17 cellular contexts compared by ENCODE assay signal in the genomic region with DNA sequence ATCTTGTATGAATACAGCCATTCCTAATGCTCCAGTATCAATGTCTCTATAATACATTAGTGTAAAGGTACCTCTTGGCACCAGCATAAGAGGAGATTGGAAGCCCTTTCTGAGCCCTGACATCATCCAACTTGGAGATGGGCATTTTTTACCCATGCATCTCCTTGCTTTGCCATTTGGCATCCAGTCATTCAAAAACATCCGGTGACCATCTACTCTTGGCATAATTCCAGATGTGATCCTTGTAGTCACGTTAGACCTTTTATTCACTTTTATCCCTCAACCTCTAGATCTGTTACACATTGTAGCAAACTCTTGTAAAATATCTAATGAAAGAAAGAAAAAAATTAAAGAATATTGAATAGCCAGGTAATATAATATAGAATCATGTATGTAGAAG. TPM values are rescaled to one million over a fixed set of nuclear protein-coding genes. Genes with fewer than 3 reads are reported as not detected.
DNase-seq lines count a peak whose midpoint lies in the region; ATAC-seq and TF ChIP-seq lines count a peak whose summit lies in the region.
"Had no signal": no experiment of that assay in that cellular context is flagged by ENCODE, and none has a peak within 500 bp of the region (broad histone marks: within the 10 kb centered on the region; RNA-seq: fewer than 3 reads in every experiment).

No MANE protein-coding gene starts in this region.

- H3K9ac ChIP-seq in GM23248 = no peak overlapping the region

- no peaks in the 10 kb centered on the region for H3K9me3 ChIP-seq in GM23248 (ENCODE audit: low read depth)

- H3K4me1 ChIP-seq in GM23248 (ENCODE audit: insufficient read depth) = peaks cover 8% of the 10 kb centered on the region; the same call in 1 of the 2 replicates

- TF ChIP-seq CTCF in fibroblast of pulmonary artery (IDR thresholded peaks at IDR 0.05; ENCODE audit: low read length, missing control alignments) = no peak

- H4K20me1 ChIP-seq in GM23248 (ENCODE audit: insufficient read depth) = no peaks in the 10 kb centered on the region

- no peak overlapping the region for H3K4me2 ChIP-seq in GM23248 (ENCODE audit: unreplicated experiment)
- H3K4me2 ChIP-seq: PC-9 had no signal

- H3K36me3 ChIP-seq in GM23248 (ENCODE audit: low read depth) = no peaks in the 10 kb centered on the region

- H3K4me3 ChIP-seq in GM23248 (no peak overlapping the region), fibroblast of pulmonary artery (replicated peaks; ENCODE audit: low read depth, low read length) (no peak overlapping the region)
- H3K4me3 ChIP-seq: PC-9 had no signal

- DNase-seq in Daoy (ENCODE audit: low read depth) (peak; percentile 26), GM23248 (peak; percentile 11), RPMI7951 (ENCODE audit: low read depth) (peak; percentile 42), fibroblast of pulmonary artery (ENCODE audit: low read depth) (peak; percentile 10)
- DNase-seq in activated CD4-positive, alpha-beta T cell treated with anti-CD3 and anti-CD28 coated beads for 1 hour = no peak
- DNase-seq: C1 segment of cervical spinal cord, H9, KBM-7, NCI-H1092 treated with DMSO at 0.1 percent for 48 hours, NCI-H1694 treated with DMSO at 0.1 percent for 48 hours, NCI-H2107, NCI-H345, NCI-H526, PC-9, T-helper 1 cell had no signal

- no peaks in the 10 kb centered on the region for H3K9me2 ChIP-seq in GM23248 (ENCODE audit: insufficient read depth)

- 24 to 26% methylated on average over 2 of the region's 2 CpGs for WGBS in GM23248 (ENCODE audit: low coverage in 1 of 2, low lambda C conversion rate in 2 of 2, missing lambda C conversion rate in 2 of 2), 2 experiments

- no peak overlapping the region for H3K27ac ChIP-seq in GM23248
- H3K27ac ChIP-seq: PC-9 had no signal

- H3K27me3 ChIP-seq in GM23248 (replicated peaks; ENCODE audit: insufficient read depth) = peaks cover 9% of the 10 kb centered on the region; the same call in 1 of the 2 replicates

- ATAC-seq in GM21528 (IDR thresholded peaks at IDR 0.05; ENCODE audit: low FRiP score, unreplicated experiment) = no peak
- ATAC-seq in GM21717 (IDR thresholded peaks at IDR 0.05; ENCODE audit: unreplicated experiment) = no peak

- in situ Hi-C loops in GM23248 (cut with MboI) = no loop called here

- no peak overlapping the region for H2AFZ ChIP-seq in GM23248
- H2AFZ ChIP-seq: PC-9 had no signal

- no peaks in the 10 kb centered on the region for H3F3A ChIP-seq in GM23248 (ENCODE audit: insufficient read depth)

- H3K79me2 ChIP-seq in GM23248 (ENCODE audit: insufficient read depth) = no peaks in the 10 kb centered on the region

RNA-seq across cellular contexts. Expression of a gene that starts 17.9 kb away (rescaled TPM):
- 13.5 and 13.9 TPM in 2 replicates for total RNA-seq in Daoy (2014; rRNA removed; shearing (Covaris generic))
- total RNA-seq in GM23248 (2014; rRNA removed; shearing (Covaris generic)) = 53.6 and 71.3 TPM in 2 replicates
- polyA plus RNA-seq in GM23248 (2016; fragmentation: Nextera tagmentation; extraction: Ambion mirVana) = 22.7 and 25.1 TPM in 2 replicates
- total RNA-seq in RPMI7951 (2014; rRNA removed; shearing (Covaris generic)) = 25.9 and 31.8 TPM in 2 replicates
